ENCODE assay signal across 10 cellular contexts in the genomic region with DNA sequence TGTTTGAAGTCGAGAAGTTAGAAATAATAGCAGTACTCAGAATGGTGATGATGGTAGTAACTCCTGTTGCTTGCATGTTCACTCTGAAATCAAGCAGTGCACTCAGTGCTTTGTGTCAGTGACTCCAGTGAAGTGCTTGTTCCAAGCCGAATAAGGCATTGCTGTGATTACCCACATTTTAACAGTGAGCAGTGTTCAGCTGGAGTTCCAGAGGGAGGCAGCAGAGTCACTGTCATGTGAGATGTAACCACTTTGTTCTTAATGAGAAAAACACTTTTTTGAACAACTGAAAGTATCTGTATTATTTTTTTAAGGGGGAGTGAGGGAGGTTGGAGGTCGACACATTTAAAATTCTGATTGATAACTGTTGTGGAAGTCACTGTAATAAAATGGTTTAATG. TPM values are rescaled to one million over a fixed set of nuclear protein-coding genes. Genes with fewer than 3 reads are reported as not detected.
A peak's percentile ranks its signal among the peaks of the same experiment; 100 is the strongest.
DNase-seq lines count a peak whose midpoint lies in the region; ATAC-seq, FAIRE-seq and TF ChIP-seq lines count a peak whose summit lies in the region.
"Had no signal": no experiment of that assay in that cellular context is flagged by ENCODE, and none has a peak within 500 bp of the region (broad histone marks: within the 10 kb centered on the region; RNA-seq: fewer than 3 reads in every experiment).

No MANE protein-coding gene starts in this region.

- no peak overlapping the region for H3K9ac ChIP-seq in DND-41 (ENCODE audit: low read depth, low read length)

- no peaks in the 10 kb centered on the region for H3F3A ChIP-seq in PC-9 (ENCODE audit: insufficient read depth, low read depth)

- no peak overlapping the region for H3K4me3 ChIP-seq in DND-41 (ENCODE audit: low read depth in 1 of 2, low read length in 2 of 2)
- no peak overlapping the region for H3K4me3 ChIP-seq in bronchial epithelial cell (ENCODE audit: low read depth, low read length)
- no peak overlapping the region for H3K4me3 ChIP-seq in PC-9

- H3K4me1 Mint-ChIP-seq in activated T-helper 2 cell treated with anti-CD3 and anti-CD28 coated beads, Interferon-gamma antibody, Interleukin-2, Interleukin-4, amounts not matched to agents 10 μg/mL and 5 μg/mL and 100 μg/mL, durations not matched to agents 14 hours and 24 hours and 36 hours (ENCODE audit: low read depth), result no peaks in the 10 kb centered on the region

- no peaks in the 10 kb centered on the region for H3K36me3 Mint-ChIP-seq in activated T-helper 2 cell treated with anti-CD3 and anti-CD28 coated beads, Interferon-gamma antibody, Interleukin-2, Interleukin-4, amounts not matched to agents 10 μg/mL and 5 μg/mL and 100 μg/mL, durations not matched to agents 14 hours and 24 hours and 36 hours (ENCODE audit: low read depth)
- H3K36me3 Mint-ChIP-seq: mesothelial cell of epicardium had no signal

- no peaks in the 10 kb centered on the region for H3K9me3 Mint-ChIP-seq in activated T-helper 2 cell treated with anti-CD3 and anti-CD28 coated beads, Interferon-gamma antibody, Interleukin-2, Interleukin-4, amounts not matched to agents 10 μg/mL and 5 μg/mL and 100 μg/mL, durations not matched to agents 14 hours and 24 hours and 36 hours

- no peaks in the 10 kb centered on the region for H3K9me3 ChIP-seq in DND-41 (ENCODE audit: insufficient read depth, low read length, severe bottlenecking)
- H3K9me3 ChIP-seq in PC-9 (ENCODE audit: insufficient read depth, low read depth), result no peaks in the 10 kb centered on the region

- CTCF ChIA-PET in PC-9 (lab: Charles Lee), result no interaction called here

- H3K27me3 Mint-ChIP-seq in activated T-helper 2 cell treated with anti-CD3 and anti-CD28 coated beads, Interferon-gamma antibody, Interleukin-2, Interleukin-4, amounts not matched to agents 10 μg/mL and 5 μg/mL and 100 μg/mL, durations not matched to agents 14 hours and 24 hours and 36 hours (ENCODE audit: low read depth), result no peaks in the 10 kb centered on the region

- intact Hi-C loops in PC-9 (cut with micrococcal nuclease; ENCODE audit: unreplicated experiment), result no loop called here
- intact Hi-C loops in activated T-helper 2 cell treated with anti-CD3 and anti-CD28 coated beads, Interferon-gamma antibody, Interleukin-2, Interleukin-4, amounts not matched to agents 10 μg/mL and 5 μg/mL and 100 μg/mL, durations not matched to agents 14 hours and 24 hours and 36 hours (cut with micrococcal nuclease), result no loop called here

- H2AFZ ChIP-seq in DND-41 (ENCODE audit: low read depth, low read length) (no peak overlapping the region), PC-9 (no peak overlapping the region)

- no TSS peak for BruUV-seq in PC-9 (replicated peaks; lab: Mats Ljungman, UMichigan)

- peak; percentile 30 for TF ChIP-seq CTCF in DND-41 (IDR thresholded peaks at IDR 0.05; ENCODE audit: borderline replicate concordance, extremely low read depth, low read length, poor library complexity, severe bottlenecking)
- no peak for TF ChIP-seq CTCF in bronchial epithelial cell (IDR thresholded peaks at IDR 0.05; ENCODE audit: insufficient read depth, low read length, severe bottlenecking)
- TF ChIP-seq CTCF in PC-9 (conservative IDR thresholded peaks at IDR 0.05), result no peak

- no peak overlapping the region for H3K27ac Mint-ChIP-seq in activated T-helper 2 cell treated with anti-CD3 and anti-CD28 coated beads, Interferon-gamma antibody, Interleukin-2, Interleukin-4, amounts not matched to agents 10 μg/mL and 5 μg/mL and 100 μg/mL, durations not matched to agents 14 hours and 24 hours and 36 hours
- H3K27ac Mint-ChIP-seq: mesothelial cell of epicardium had no signal

- H3K9me2 ChIP-seq in PC-9 (ENCODE audit: insufficient read depth), result no peaks in the 10 kb centered on the region

- H3K4me2 ChIP-seq in DND-41 (ENCODE audit: insufficient read depth, low read length) (no peak overlapping the region), PC-9 (no peak overlapping the region)

- FAIRE-seq in bronchial epithelial cell (lab: Jason Lieb, UNC), result no peak

- H4K20me1 ChIP-seq in DND-41 (ENCODE audit: insufficient read depth, low read length) (no peaks in the 10 kb centered on the region), PC-9 (ENCODE audit: insufficient read depth) (no peaks in the 10 kb centered on the region)

- DNase-seq in DND-41 (no peak), bronchial epithelial cell (ENCODE audit: low read depth) (peak; percentile 7), midbrain (lab: John Stamatoyannopoulos, UW) (peak; percentile 35), PC-9 (no peak), NCI-H1105 (lab: John Stamatoyannopoulos, UW) (no peak)
- DNase-seq in activated T-helper 2 cell treated with anti-CD3 and anti-CD28 coated beads, Interferon-gamma antibody, Interleukin-2, Interleukin-4, amounts not matched to agents 10 μg/mL and 5 μg/mL and 100 μg/mL, durations not matched to agents 14 hours and 24 hours and 36 hours (ENCODE audit: low spot score), result no peak

- no peak overlapping the region for H3K4me3 Mint-ChIP-seq in activated T-helper 2 cell treated with anti-CD3 and anti-CD28 coated beads, Interferon-gamma antibody, Interleukin-2, Interleukin-4, amounts not matched to agents 10 μg/mL and 5 μg/mL and 100 μg/mL, durations not matched to agents 14 hours and 24 hours and 36 hours (ENCODE audit: low read depth)
- H3K4me3 Mint-ChIP-seq: mesothelial cell of epicardium had no signal

- H3K27me3 ChIP-seq in DND-41 (ENCODE audit: insufficient read depth, low read length, poor library complexity), result no peaks in the 10 kb centered on the region
- H3K27me3 ChIP-seq in bronchial epithelial cell (ENCODE audit: control insufficient read depth, insufficient read depth, low read length), result no peaks in the 10 kb centered on the region
- no peaks in the 10 kb centered on the region for H3K27me3 ChIP-seq in PC-9 (ENCODE audit: insufficient read depth, low read depth)

- POLR2A ChIA-PET in PC-9 (lab: Charles Lee; ENCODE audit: unreplicated experiment), result no interaction called here

- ATAC-seq in DND-41 (ENCODE audit: insufficient read depth, low read depth) (no peak), HG03432 (IDR thresholded peaks at IDR 0.05; ENCODE audit: unreplicated experiment) (peak; percentile 53), GM21423 (IDR thresholded peaks at IDR 0.05; ENCODE audit: unreplicated experiment) (no peak)
- ATAC-seq: Panc1 had no signal

- H3K4me1 ChIP-seq in DND-41 (ENCODE audit: insufficient read depth, low read length) (no peaks in the 10 kb centered on the region), PC-9 (replicated peaks; ENCODE audit: insufficient read depth) (no peaks in the 10 kb centered on the region)

- H3K79me2 ChIP-seq in DND-41 (ENCODE audit: insufficient read depth, low read length) (no peaks in the 10 kb centered on the region), PC-9 (ENCODE audit: low read depth) (no peaks in the 10 kb centered on the region)

- no peaks in the 10 kb centered on the region for H3K36me3 ChIP-seq in DND-41 (ENCODE audit: insufficient read depth, low read length)
- H3K36me3 ChIP-seq in bronchial epithelial cell (ENCODE audit: control insufficient read depth, insufficient read depth, low read length), result no peaks in the 10 kb centered on the region
- no peaks in the 10 kb centered on the region for H3K36me3 ChIP-seq in PC-9 (ENCODE audit: low read depth)

- H3K27ac ChIP-seq in DND-41 (ENCODE audit: low read length) (no peak overlapping the region), PC-9 (no peak overlapping the region)

RNA-seq across cellular contexts. Expression of a gene that starts 3.7 kb away (rescaled TPM):
- total RNA-seq in bronchial epithelial cell, result not detected in 2 replicates
- total RNA-seq in PC-9 (2021), result not detected in 2 replicates
- total RNA-seq in activated T-helper 2 cell treated with anti-CD3 and anti-CD28 coated beads, Interferon-gamma antibody, Interleukin-2, Interleukin-4, amounts not matched to agents 10 μg/mL and 5 μg/mL and 100 μg/mL, durations not matched to agents 14 hours and 24 hours and 36 hours, result not detected in 2 replicates
- total RNA-seq: mesothelial cell of epicardium had no signal

Comparison
In these comparisons a context has a peak if more than half of its experiments do, and no peak if none do; other contexts are left out.
1. DNase-seq: peak in bronchial epithelial cell (single experiment) and midbrain (single experiment); none in DND-41 (single experiment), PC-9 (0 of 2), NCI-H1105 (single experiment) and activated T-helper 2 cell treated with anti-CD3 and anti-CD28 coated beads, Interferon-gamma antibody, Interleukin-2, Interleukin-4, amounts not matched to agents 10 μg/mL and 5 μg/mL and 100 μg/mL, durations not matched to agents 14 hours and 24 hours and 36 hours (single experiment).